ENCODE assay signal across 22 cellular contexts in the genomic region with DNA sequence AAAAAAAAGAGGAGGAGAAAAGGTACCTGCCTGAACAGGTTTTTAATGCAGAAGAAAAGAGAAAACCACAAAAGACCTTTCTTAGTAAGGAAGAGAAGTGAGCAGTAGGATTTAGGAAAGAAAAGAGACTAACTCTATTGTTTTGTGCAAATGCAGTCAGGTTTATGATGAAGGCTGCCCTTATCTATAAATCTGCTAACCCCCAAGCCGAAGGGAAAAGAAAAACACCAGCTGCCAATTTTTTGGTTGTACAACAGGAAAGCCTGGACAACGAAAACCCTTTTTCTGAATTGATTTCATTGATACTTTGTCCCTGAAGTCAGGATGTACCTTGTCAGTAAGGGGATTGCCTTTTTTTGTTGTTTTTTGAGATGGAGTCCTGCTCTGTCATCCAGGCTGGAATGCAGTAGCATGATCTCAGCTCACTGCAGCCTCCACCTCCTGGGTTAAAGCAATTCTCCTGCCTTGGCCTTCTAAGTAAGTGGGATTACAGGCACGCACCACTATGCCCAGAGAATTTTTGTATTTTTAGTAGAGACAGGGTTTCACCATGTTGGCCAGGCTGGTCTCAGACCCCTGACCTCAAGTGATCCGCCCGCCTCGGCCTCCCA. TPM values are rescaled to one million over a fixed set of nuclear protein-coding genes. Genes with fewer than 3 reads are reported as not detected.
A peak's percentile ranks its signal among the peaks of the same experiment; 100 is the strongest.
DNase-seq lines count a peak whose midpoint lies in the region; FAIRE-seq and TF ChIP-seq lines count a peak whose summit lies in the region.
"Had no signal": no experiment of that assay in that cellular context is flagged by ENCODE, and none has a peak within 500 bp of the region (broad histone marks: within the 10 kb centered on the region; RNA-seq: fewer than 3 reads in every experiment).

No MANE protein-coding gene starts in this region.

- dilution Hi-C loops in keratinocyte (cut with MboI; ENCODE audit: extremely low pct_ligation_motif_present, low sequenced_read_pairs): no loop called here

- no peaks in the 10 kb centered on the region for H3K79me2 ChIP-seq in keratinocyte (ENCODE audit: control insufficient read depth, insufficient read depth, low read length)

- H3K27me3 Mint-ChIP-seq in endothelial cell (ENCODE audit: unreplicated experiment): no peaks in the 10 kb centered on the region
- H3K27me3 Mint-ChIP-seq: CD8-positive, alpha-beta memory T cell; IgD-negative memory B cell had no signal

- no peak overlapping the region for H3K4me3 Mint-ChIP-seq in endothelial cell (ENCODE audit: unreplicated experiment)
- H3K4me3 Mint-ChIP-seq: CD8-positive, alpha-beta memory T cell; IgD-negative memory B cell had no signal

- no peak overlapping the region for H2AFZ ChIP-seq in keratinocyte (ENCODE audit: control insufficient read depth, low read length)

- no peaks in the 10 kb centered on the region for H3K9me3 ChIP-seq in keratinocyte (ENCODE audit: control insufficient read depth, low read depth, low read length)

- H3K9me1 ChIP-seq in keratinocyte (ENCODE audit: control insufficient read depth, extremely low read depth, insufficient read depth, low read length): no peaks in the 10 kb centered on the region

- no peaks in the 10 kb centered on the region for H3K9me3 Mint-ChIP-seq in endothelial cell (ENCODE audit: unreplicated experiment)
- H3K9me3 Mint-ChIP-seq: CD8-positive, alpha-beta memory T cell; IgD-negative memory B cell had no signal

- H3K27me3 ChIP-seq in keratinocyte (ENCODE audit: control insufficient read depth, extremely low read depth, insufficient read depth, low read length): no peaks in the 10 kb centered on the region

- DNase-seq in EH (ENCODE audit: low read depth) (peak; percentile 16), endothelial cell (ENCODE audit: low spot score) (no peak), keratinocyte (ENCODE audit: low read depth, low spot score) (no peak), nucleus accumbens (lab: John Stamatoyannopoulos, UW) (no peak), NCI-H2029 treated with DMSO at 0.1 percent for 48 hours (lab: John Stamatoyannopoulos, UW) (no peak)
- DNase-seq: Calu3; CD8-positive, alpha-beta memory T cell; DMS53; EL; GF-D8; MV-4-11; NCI-H1105 treated with DMSO at 0.1 percent for 48 hours; NCI-H2081; NCI-H2171; NCI-H345; NCI-H524 treated with DMSO at 0.1 percent for 48 hours; NCI-H82 had no signal

- H3K36me3 Mint-ChIP-seq in endothelial cell (ENCODE audit: low read depth, unreplicated experiment): no peaks in the 10 kb centered on the region

- H3K36me3 ChIP-seq in keratinocyte (ENCODE audit: control insufficient read depth in 2 of 2, extremely low read depth in 1 of 2, insufficient read depth in 2 of 2, low read length in 2 of 2): peaks cover 0 to 1% of the 10 kb centered on the region in 2 experiments

- H3K4me1 Mint-ChIP-seq in endothelial cell (ENCODE audit: unreplicated experiment): no peaks in the 10 kb centered on the region
- H3K4me1 Mint-ChIP-seq: CD8-positive, alpha-beta memory T cell; IgD-negative memory B cell had no signal

- no peak overlapping the region for H3K4me3 ChIP-seq in keratinocyte (ENCODE audit: control insufficient read depth in 2 of 3, extremely low read depth in 1 of 3, insufficient read depth in 2 of 3, low read depth in 1 of 3, low read length in 3 of 3)

- H3K9ac ChIP-seq in keratinocyte (ENCODE audit: control insufficient read depth, extremely low read depth, insufficient read depth, low read length): no peak overlapping the region

- peak; percentile 39 for FAIRE-seq in keratinocyte (lab: Jason Lieb, UNC)
- FAIRE-seq: A204.1, GM19239, H1 had no signal

- H3K27ac Mint-ChIP-seq in endothelial cell (ENCODE audit: unreplicated experiment): peak overlapping the region; percentile 33
- H3K27ac Mint-ChIP-seq: IgD-negative memory B cell had no signal

- no peaks in the 10 kb centered on the region for H4K20me1 ChIP-seq in keratinocyte (ENCODE audit: control insufficient read depth, extremely low read depth, insufficient read depth, low read length)

- no peak overlapping the region for H3K27ac ChIP-seq in keratinocyte (ENCODE audit: control insufficient read depth, insufficient read depth, low read length)
- H3K27ac ChIP-seq: C4-2B had no signal

- TF ChIP-seq CTCF in endothelial cell (IDR thresholded peaks at IDR 0.05; ENCODE audit: unreplicated experiment) (no peak), keratinocyte (optimal IDR thresholded peaks at IDR 0.05 in 1 of 3, IDR thresholded peaks at IDR 0.05 in 1 of 3, conservative IDR thresholded peaks at IDR 0.05 in 1 of 3; ENCODE audit: extremely low read depth in 1 of 3, insufficient read depth in 2 of 3, low read length in 3 of 3) (no peak)

- H3K4me2 ChIP-seq in keratinocyte (ENCODE audit: control insufficient read depth, extremely low read depth, insufficient read depth, low read depth, low read length): peak overlapping the region; percentile 46

- peaks cover 16% of the 10 kb centered on the region for H3K4me1 ChIP-seq in keratinocyte (ENCODE audit: control insufficient read depth, extremely low read depth, insufficient read depth, low read length)

RNA-seq across cellular contexts. Expression of a gene that starts 21.2 kb away (rescaled TPM):
- total RNA-seq in endothelial cell (ENCODE audit: unreplicated experiment): 92.1 TPM
- polyA plus RNA-seq in keratinocyte: 35.7 to 60.9 TPM (median 43.3 TPM) in 3 replicates
- 6.0 TPM for polyA plus RNA-seq in keratinocyte (2011; ENCODE audit: low read depth)
- polyA plus RNA-seq in keratinocyte (2011; cell fraction: cytosol; rRNA removed): 46.0 and 102 TPM in 2 replicates
- 62.8 and 80.0 TPM in 2 replicates for polyA plus RNA-seq in keratinocyte (2011; cell fraction: nucleus; rRNA removed)
- polyA plus RNA-seq in keratinocyte (2012; ENCODE audit: low replicate concordance): 71.4 and 79.2 TPM in 2 replicates
- polyA minus RNA-seq in keratinocyte: 8.5 to 13.1 TPM (median 9.6 TPM) in 3 replicates
- polyA minus RNA-seq in keratinocyte (2011; cell fraction: cytosol; rRNA and poly(A)+ RNA removed): 37.6 TPM
- 15.4 and 16.5 TPM in 2 replicates for polyA minus RNA-seq in keratinocyte (2011; cell fraction: nucleus; rRNA and poly(A)+ RNA removed)

RNA-seq across cellular contexts. Expression of a gene that starts 28.9 kb away (rescaled TPM):
- total RNA-seq in endothelial cell (ENCODE audit: unreplicated experiment): 7.3 TPM
- 20.5 to 39.2 TPM (median 24.8 TPM) in 3 replicates for polyA plus RNA-seq in keratinocyte
- polyA plus RNA-seq in keratinocyte (2011; ENCODE audit: low read depth): 11.2 TPM
- polyA plus RNA-seq in keratinocyte (2011; cell fraction: cytosol; rRNA removed): 12.1 and 25.9 TPM in 2 replicates
- 55.6 and 73.3 TPM in 2 replicates for polyA plus RNA-seq in keratinocyte (2011; cell fraction: nucleus; rRNA removed)
- 42.9 and 52.4 TPM in 2 replicates for polyA plus RNA-seq in keratinocyte (2012; ENCODE audit: low replicate concordance)
- polyA minus RNA-seq in keratinocyte: 22.4 to 37.8 TPM (median 30.0 TPM) in 3 replicates
- polyA minus RNA-seq in keratinocyte (2011; cell fraction: cytosol; rRNA and poly(A)+ RNA removed): 49.9 TPM
- polyA minus RNA-seq in keratinocyte (2011; cell fraction: nucleus; rRNA and poly(A)+ RNA removed): 29.0 and 32.8 TPM in 2 replicates

RNA-seq across cellular contexts. Expression of a gene that starts 41.2 kb away (rescaled TPM):
- total RNA-seq in endothelial cell (ENCODE audit: unreplicated experiment): 12.6 TPM
- 2.2 to 4.9 TPM (median 2.7 TPM) in 3 replicates for polyA plus RNA-seq in keratinocyte
- polyA plus RNA-seq in keratinocyte (2011; ENCODE audit: low read depth): 0.32 TPM
- 2.5 and 2.6 TPM in 2 replicates for polyA plus RNA-seq in keratinocyte (2011; cell fraction: cytosol; rRNA removed)
- 9.3 and 10.6 TPM in 2 replicates for polyA plus RNA-seq in keratinocyte (2011; cell fraction: nucleus; rRNA removed)
- 2.0 and 2.9 TPM in 2 replicates for polyA plus RNA-seq in keratinocyte (2012; ENCODE audit: low replicate concordance)
- 2.9 to 3.3 TPM (median 3.1 TPM) in 3 replicates for polyA minus RNA-seq in keratinocyte
- 5.0 TPM for polyA minus RNA-seq in keratinocyte (2011; cell fraction: cytosol; rRNA and poly(A)+ RNA removed)
- 2.3 and 2.4 TPM in 2 replicates for polyA minus RNA-seq in keratinocyte (2011; cell fraction: nucleus; rRNA and poly(A)+ RNA removed)

RNA-seq across cellular contexts. Expression of a gene that starts 43.1 kb away (rescaled TPM):
- total RNA-seq in endothelial cell (ENCODE audit: unreplicated experiment): 65.1 TPM
- 18.1 to 40.1 TPM (median 25.0 TPM) in 3 replicates for polyA plus RNA-seq in keratinocyte
- 26.3 TPM for polyA plus RNA-seq in keratinocyte (2011; ENCODE audit: low read depth)
- 11.4 and 22.0 TPM in 2 replicates for polyA plus RNA-seq in keratinocyte (2011; cell fraction: cytosol; rRNA removed)
- polyA plus RNA-seq in keratinocyte (2011; cell fraction: nucleus; rRNA removed): 58.2 and 67.9 TPM in 2 replicates
- polyA plus RNA-seq in keratinocyte (2012; ENCODE audit: low replicate concordance): 16.9 and 35.5 TPM in 2 replicates
- 18.7 to 32.6 TPM (median 20.1 TPM) in 3 replicates for polyA minus RNA-seq in keratinocyte
- polyA minus RNA-seq in keratinocyte (2011; cell fraction: cytosol; rRNA and poly(A)+ RNA removed): 17.8 TPM
- 29.3 and 30.3 TPM in 2 replicates for polyA minus RNA-seq in keratinocyte (2011; cell fraction: nucleus; rRNA and poly(A)+ RNA removed)

RNA-seq across cellular contexts. Expression of a gene that starts 59.6 kb away (rescaled TPM):
- total RNA-seq in endothelial cell (ENCODE audit: unreplicated experiment): 18.4 TPM
- 5.7 to 8.5 TPM (median 8.0 TPM) in 3 replicates for polyA plus RNA-seq in keratinocyte
- polyA plus RNA-seq in keratinocyte (2011; ENCODE audit: low read depth): 3.6 TPM
- polyA plus RNA-seq in keratinocyte (2011; cell fraction: cytosol; rRNA removed): 3.2 and 5.2 TPM in 2 replicates
- polyA plus RNA-seq in keratinocyte (2011; cell fraction: nucleus; rRNA removed): 19.1 and 25.4 TPM in 2 replicates
- 7.3 and 15.1 TPM in 2 replicates for polyA plus RNA-seq in keratinocyte (2012; ENCODE audit: low replicate concordance)
- polyA minus RNA-seq in keratinocyte: 2.9 to 5.4 TPM (median 4.6 TPM) in 3 replicates
- 9.2 TPM for polyA minus RNA-seq in keratinocyte (2011; cell fraction: cytosol; rRNA and poly(A)+ RNA removed)
- 6.5 and 8.2 TPM in 2 replicates for polyA minus RNA-seq in keratinocyte (2011; cell fraction: nucleus; rRNA and poly(A)+ RNA removed)
